In the genomic region with DNA sequence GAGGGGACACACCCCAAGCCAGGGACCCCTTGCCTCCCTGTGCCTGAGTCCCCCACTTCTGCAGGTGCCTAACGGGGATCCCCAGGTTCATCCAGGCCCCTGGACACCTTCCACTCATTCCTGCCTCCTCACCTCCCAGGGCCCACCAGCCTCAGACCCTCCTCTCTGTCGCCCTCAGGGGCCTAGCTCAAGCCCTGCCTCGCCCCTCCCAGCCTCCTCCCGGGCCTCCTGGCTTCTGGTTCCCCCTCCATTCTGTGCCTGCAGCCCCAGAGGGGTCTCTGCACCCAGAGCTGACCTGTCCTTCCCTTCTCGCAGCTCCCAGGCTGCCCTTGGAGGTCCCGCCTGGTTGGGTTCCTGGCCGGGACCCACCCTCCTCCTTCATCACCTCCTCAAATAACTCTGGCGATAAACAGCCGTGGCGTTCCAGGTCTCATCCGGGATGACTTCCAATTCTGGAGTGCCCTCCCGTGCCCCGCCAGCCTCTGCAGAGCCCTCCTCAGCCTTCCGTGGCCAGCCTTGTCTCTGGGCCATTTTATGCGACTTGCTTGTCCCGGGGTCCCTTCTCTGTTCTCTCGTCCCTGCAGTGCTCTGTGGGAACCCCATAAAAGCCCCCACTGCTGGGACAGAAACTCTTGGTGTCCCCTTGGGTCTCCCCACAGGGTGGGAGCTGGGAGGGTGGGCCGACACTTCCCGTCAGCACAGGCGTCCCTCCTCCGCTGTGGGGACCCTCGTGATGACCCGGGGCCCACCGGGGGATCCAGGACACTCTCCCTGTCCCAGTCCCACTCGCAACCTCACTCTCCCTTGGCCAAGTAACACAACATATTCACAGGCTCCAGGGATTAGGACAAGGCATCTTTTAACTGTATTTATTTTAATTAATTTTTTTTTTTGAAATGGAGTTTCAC, we compare ENCODE assay signal across 25 cellular contexts. TPM values are rescaled to one million over a fixed set of nuclear protein-coding genes. Genes with fewer than 3 reads are reported as not detected.
A peak's percentile ranks its signal among the peaks of the same experiment; 100 is the strongest.
DNase-seq lines count a peak whose midpoint lies in the region; ATAC-seq and TF ChIP-seq lines count a peak whose summit lies in the region.
"Had no signal": no experiment of that assay in that cellular context is flagged by ENCODE, and none has a peak within 500 bp of the region (broad histone marks: within the 10 kb centered on the region; RNA-seq: fewer than 3 reads in every experiment).

No MANE protein-coding gene starts in this region.

- peak overlapping the region; percentile 83 for H4K91ac ChIP-seq in trophoblast cell (ENCODE audit: low read depth, low read length)

- no peaks in the 10 kb centered on the region for H3K9me3 Mint-ChIP-seq in stimulated activated naive CD8-positive, alpha-beta T cell treated with anti-CD3 and anti-CD28 coated beads, Interleukin-15, amount 100 ng/mL, for 72 hours
- H3K9me3 Mint-ChIP-seq: activated CD4-positive, alpha-beta memory T cell treated with anti-CD3 and anti-CD28 coated beads for 36 hours; activated T-cell treated with anti-CD3 and anti-CD28 coated beads, Interleukin-2, amount 50 U/mL, for 24 hours; CD14-positive monocyte; dendritic cell treated with granulocyte-macrophage colony-stimulating factor and Interleukin-4, amounts not matched to agents 40 ng/mL and 50 ng/mL, for 4 days; H9; T-helper 1 cell treated with Interleukin-12 subunit alpha and Interleukin-12 subunit beta and Interleukin-4 antibody, amounts not matched to agents 30 μg/mL and 1 μg/mL, for 36 hours had no signal

- peak overlapping the region; percentile 54 for H3K14ac ChIP-seq in trophoblast cell (ENCODE audit: low read length)

- no peak overlapping the region for H4K12ac ChIP-seq in trophoblast cell (ENCODE audit: low read depth, low read length)

- intact Hi-C loops in heart right ventricle (cut with DNase I), result no loop called here

- peak overlapping the region; percentile 16 for H3K9ac ChIP-seq in trophoblast cell (ENCODE audit: low read length)

- H4K8ac ChIP-seq in trophoblast cell (ENCODE audit: low read depth, low read length), result peak overlapping the region; percentile 39

- peak overlapping the region; percentile 36 for H2AK5ac ChIP-seq in trophoblast cell (ENCODE audit: low read length)

- H3K23ac ChIP-seq in trophoblast cell (ENCODE audit: low read length), result no peak overlapping the region

- peak; percentile 24 for ATAC-seq in stimulated activated naive CD8-positive, alpha-beta T cell treated with anti-CD3 and anti-CD28 coated beads, Interleukin-15, amount 100 ng/mL, for 72 hours
- ATAC-seq in stimulated activated naive CD8-positive, alpha-beta T cell treated with anti-CD3 and anti-CD28 coated beads, Interleukin-15, Interleukin-2, amounts not matched to agents 100 U/mL and 50 U/mL, for 24 hours, result no peak
- ATAC-seq in heart right ventricle, result peak; percentile 51 to 76 (median 71)

- H2BK5ac ChIP-seq in trophoblast cell (ENCODE audit: low read depth, low read length, poor library complexity), result peak overlapping the region; percentile 15

- H3K9me3 ChIP-seq in heart right ventricle (no peaks in the 10 kb centered on the region), trophoblast cell (ENCODE audit: insufficient read depth, low read depth, low read length) (no peaks in the 10 kb centered on the region)
- H3K9me3 ChIP-seq: right lobe of liver, stomach had no signal

- H3K36me3 ChIP-seq in heart right ventricle, result peaks cover 0 to 12% (median 0%) of the 10 kb centered on the region in 9 donors
- peaks cover 5 to 6% of the 10 kb centered on the region in 2 experiments for H3K36me3 ChIP-seq in trophoblast cell (ENCODE audit: control insufficient read depth in 1 of 2, insufficient read depth in 2 of 2, low read length in 2 of 2)
- H3K36me3 ChIP-seq: right lobe of liver had no signal

- peak overlapping the region; percentile 85 to 99 (median 93) for H3K27ac ChIP-seq in heart right ventricle
- H3K27ac ChIP-seq in trophoblast cell (ENCODE audit: low read depth, low read length), result peak overlapping the region; percentile 60
- H3K27ac ChIP-seq: right lobe of liver, stomach had no signal

- H3K27me3 ChIP-seq in heart right ventricle, result no peaks in the 10 kb centered on the region
- H3K27me3 ChIP-seq in trophoblast cell (ENCODE audit: insufficient read depth, low read length), result no peaks in the 10 kb centered on the region
- H3K27me3 ChIP-seq: right lobe of liver had no signal

- no peak for TF ChIP-seq CTCF in heart right ventricle (IDR thresholded peaks at IDR 0.05)

- peak overlapping the region; percentile 27 for H3K18ac ChIP-seq in trophoblast cell (ENCODE audit: low read length)

- peak overlapping the region; percentile 38 for H3K4me2 ChIP-seq in trophoblast cell (ENCODE audit: low read length)

- H3K27me3 Mint-ChIP-seq in stimulated activated naive CD8-positive, alpha-beta T cell treated with anti-CD3 and anti-CD28 coated beads, Interleukin-15, amount 100 ng/mL, for 72 hours, result no peaks in the 10 kb centered on the region
- H3K27me3 Mint-ChIP-seq: activated CD4-positive, alpha-beta memory T cell treated with anti-CD3 and anti-CD28 coated beads for 36 hours; activated T-cell treated with anti-CD3 and anti-CD28 coated beads, Interleukin-2, amount 50 U/mL, for 24 hours; dendritic cell treated with granulocyte-macrophage colony-stimulating factor and Interleukin-4, amounts not matched to agents 40 ng/mL and 50 ng/mL, for 4 days had no signal

- no peaks in the 10 kb centered on the region for H3K4me1 Mint-ChIP-seq in stimulated activated naive CD8-positive, alpha-beta T cell treated with anti-CD3 and anti-CD28 coated beads, Interleukin-15, amount 100 ng/mL, for 72 hours
- H3K4me1 Mint-ChIP-seq: CD14-positive monocyte had no signal

- H3K79me1 ChIP-seq in trophoblast cell (ENCODE audit: low read length), result peaks cover 27% of the 10 kb centered on the region

- 32 to 54% methylated on average over 25 of the region's 25 CpGs for WGBS in heart right ventricle, 2 donors
- WGBS in trophoblast cell (ENCODE audit: extremely low coverage, insufficient coverage, insufficient read length), result no CpG with 5 or more reads among the region's 25 CpGs

- H3K4ac ChIP-seq in trophoblast cell (ENCODE audit: low read depth, low read length), result peak overlapping the region; percentile 20

- H2BK12ac ChIP-seq in trophoblast cell (ENCODE audit: low read length), result peak overlapping the region; percentile 58

- H3K4me3 Mint-ChIP-seq in stimulated activated naive CD8-positive, alpha-beta T cell treated with anti-CD3 and anti-CD28 coated beads, Interleukin-15, amount 100 ng/mL, for 72 hours, result no peak overlapping the region
- H3K4me3 Mint-ChIP-seq: activated CD4-positive, alpha-beta memory T cell treated with anti-CD3 and anti-CD28 coated beads for 36 hours; activated T-cell treated with anti-CD3 and anti-CD28 coated beads, Interleukin-2, amount 50 U/mL, for 24 hours; CD14-positive monocyte; dendritic cell treated with granulocyte-macrophage colony-stimulating factor and Interleukin-4, amounts not matched to agents 40 ng/mL and 50 ng/mL, for 4 days; T-helper 1 cell treated with Interleukin-12 subunit alpha and Interleukin-12 subunit beta and Interleukin-4 antibody, amounts not matched to agents 30 μg/mL and 1 μg/mL, for 36 hours had no signal

- no peak for DNase-seq in stimulated activated naive CD8-positive, alpha-beta T cell treated with anti-CD3 and anti-CD28 coated beads, Interleukin-15, amount 100 ng/mL, for 72 hours
- no peak for DNase-seq in stimulated activated naive CD8-positive, alpha-beta T cell treated with anti-CD3 and anti-CD28 coated beads, Interleukin-15, Interleukin-2, amounts not matched to agents 100 U/mL and 50 U/mL, for 24 hours
- peak; percentile 75 to 79 for DNase-seq in heart right ventricle
- no peak for DNase-seq in trophoblast cell
- DNase-seq in medulla oblongata (ENCODE audit: extremely low spot score), result no peak
- DNase-seq in stimulated activated naive CD4-positive, alpha-beta T cell (lab: John Stamatoyannopoulos, UW), result no peak
- DNase-seq in kidney tubule cell (ENCODE audit: low spot score), result no peak
- no peak for DNase-seq in ureter (ENCODE audit: low spot score)
- DNase-seq: activated CD4-positive, alpha-beta memory T cell treated with anti-CD3 and anti-CD28 coated beads for 36 hours; activated naive CD4-positive, alpha-beta T cell treated with anti-CD3 and anti-CD28 coated beads, Interleukin-2, amount 50 U/mL, for 16 hours; activated T-cell treated with anti-CD3 and anti-CD28 coated beads, Interleukin-2, amount 50 U/mL, for 24 hours; DMS153; foreskin fibroblast; H9; left colon; NCI-H1436 treated with DMSO at 0.1 percent for 48 hours; NCI-H748 treated with DMSO at 0.1 percent for 48 hours; OCI-M1; SIG-M5; stomach had no signal

- peaks cover 0 to 8% (median 0%) of the 10 kb centered on the region in 9 donors for H3K4me1 ChIP-seq in heart right ventricle
- H3K4me1 ChIP-seq in trophoblast cell (ENCODE audit: control insufficient read depth in 1 of 2, insufficient read depth in 2 of 2, low read length in 2 of 2), result peaks cover 17 to 23% of the 10 kb centered on the region in 2 experiments
- H3K4me1 ChIP-seq: right lobe of liver had no signal

- H3K4me3 ChIP-seq in heart right ventricle (peak overlapping the region in 9 of 10 donors; percentile 31 to 60 (median 48)), trophoblast cell (ENCODE audit: low read depth, low read length) (peak overlapping the region; percentile 7)
- H3K4me3 ChIP-seq: right lobe of liver, stomach had no signal

- H2BK120ac ChIP-seq in trophoblast cell (ENCODE audit: insufficient read depth, low read length, poor library complexity), result peak overlapping the region; percentile 88

- no peak overlapping the region for H2AFZ ChIP-seq in trophoblast cell (ENCODE audit: insufficient read depth, low read length, poor library complexity)

- peaks cover 3% of the 10 kb centered on the region for H3K79me2 ChIP-seq in trophoblast cell (ENCODE audit: control insufficient read depth, insufficient read depth, low read length, poor library complexity)

- H3K27ac Mint-ChIP-seq in stimulated activated naive CD8-positive, alpha-beta T cell treated with anti-CD3 and anti-CD28 coated beads, Interleukin-15, amount 100 ng/mL, for 72 hours, result no peak overlapping the region
- H3K27ac Mint-ChIP-seq: activated CD4-positive, alpha-beta memory T cell treated with anti-CD3 and anti-CD28 coated beads for 36 hours; activated T-cell treated with anti-CD3 and anti-CD28 coated beads, Interleukin-2, amount 50 U/mL, for 24 hours; CD14-positive monocyte; dendritic cell treated with granulocyte-macrophage colony-stimulating factor and Interleukin-4, amounts not matched to agents 40 ng/mL and 50 ng/mL, for 4 days; H9 had no signal

RNA-seq across cellular contexts. Expression of gene JOSD2, which starts 9.2 kb away (rescaled TPM):
- 10 to 100 TPM; 13.3 to 42.3 (median 25.2) TPM for total RNA-seq in heart right ventricle
- polyA plus RNA-seq in heart right ventricle, result 10 to 100 TPM; 64.0 to 69.6 TPM
- polyA plus RNA-seq in trophoblast cell (2013), result 19.0 and 19.3 TPM in 2 replicates
- total RNA-seq in ureter, result 26.6 TPM

RNA-seq across cellular contexts. Expression of gene ASPDH, which starts 11.9 kb away (rescaled TPM):
- total RNA-seq in heart right ventricle (not detected), ureter (not detected)
- polyA plus RNA-seq in heart right ventricle, result not detected
- not detected in 2 replicates for polyA plus RNA-seq in trophoblast cell (2013)
- total RNA-seq: activated CD4-positive, alpha-beta memory T cell treated with anti-CD3 and anti-CD28 coated beads for 36 hours; H9; left colon; omental fat pad; stomach had no signal
- polyA plus RNA-seq: CD14-positive monocyte, stomach had no signal

RNA-seq across cellular contexts. Expression of gene GARIN5A, which starts 25.2 kb away (rescaled TPM):
- total RNA-seq in heart right ventricle (1 to 10 TPM; 1.2 to 4.3 (median 2.0) TPM), ureter (1.9 TPM)
- polyA plus RNA-seq in heart right ventricle, result 1 to 10 TPM; 1.5 to 1.8 TPM
- 4.8 and 5.4 TPM in 2 replicates for polyA plus RNA-seq in trophoblast cell (2013)

RNA-seq across cellular contexts. Expression of gene EMC10, which starts 25.5 kb away (rescaled TPM):
- total RNA-seq in heart right ventricle (100 to 1,000 TPM in 3 of 10 donors, 10 to 100 TPM in 7; 73.6 to 152 (median 88.9) TPM), ureter (94.0 TPM)
- polyA plus RNA-seq in heart right ventricle, result 100 to 1,000 TPM in 1 of 2 donors, 10 to 100 TPM in 1; 84.3 to 113 TPM
- 73.1 and 73.6 TPM in 2 replicates for polyA plus RNA-seq in trophoblast cell (2013)

Comparison
In these comparisons a context has a peak if more than half of its experiments do, and no peak if none do; other contexts are left out.
1. DNase-seq: peak in heart right ventricle (2 of 2); none in stimulated activated naive CD8-positive, alpha-beta T cell treated with anti-CD3 and anti-CD28 coated beads, Interleukin-15, amount 100 ng/mL, for 72 hours (0 of 2), stimulated activated naive CD8-positive, alpha-beta T cell treated with anti-CD3 and anti-CD28 coated beads, Interleukin-15, Interleukin-2, amounts not matched to agents 100 U/mL and 50 U/mL, for 24 hours (single experiment), trophoblast cell (0 of 2), medulla oblongata (single experiment), stimulated activated naive CD4-positive, alpha-beta T cell (0 of 6), kidney tubule cell (single experiment) and ureter (single experiment).